ENCODE assay signal across 12 cellular contexts in the genomic region with DNA sequence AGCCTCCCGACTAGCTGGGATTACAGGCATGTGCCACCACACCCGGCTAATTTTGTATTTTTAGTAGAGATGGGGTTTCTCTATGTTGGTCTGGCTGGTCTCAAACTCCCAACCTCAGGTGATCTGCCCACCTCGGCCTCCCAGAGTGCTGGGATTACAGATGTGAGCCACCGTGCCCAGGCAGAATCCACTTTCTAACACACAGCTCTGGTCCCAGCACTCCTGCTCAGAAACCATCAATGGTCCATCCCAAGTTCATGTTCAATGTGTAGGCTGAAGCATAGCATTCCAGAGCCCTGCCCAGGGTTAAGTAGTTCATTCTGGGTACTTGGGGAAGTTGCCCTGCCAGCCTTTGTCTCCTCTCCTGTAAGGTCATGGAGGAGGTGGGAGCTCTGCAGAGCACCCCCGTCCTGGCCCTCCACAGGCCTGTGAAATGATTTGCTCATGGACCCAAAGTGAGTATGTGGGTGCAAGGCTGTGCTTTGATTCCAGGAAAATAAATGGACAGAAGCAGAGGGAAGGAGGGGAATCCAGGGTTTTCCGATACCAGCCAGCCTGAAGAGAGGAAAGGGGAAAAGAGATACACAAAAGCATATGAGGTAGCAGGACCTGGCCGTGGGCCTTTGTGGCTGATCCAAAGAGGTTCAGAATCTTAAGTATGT. TPM values are rescaled to one million over a fixed set of nuclear protein-coding genes. Genes with fewer than 3 reads are reported as not detected.
DNase-seq lines count a peak whose midpoint lies in the region; ATAC-seq and TF ChIP-seq lines count a peak whose summit lies in the region.
"Had no signal": no experiment of that assay in that cellular context is flagged by ENCODE, and none has a peak within 500 bp of the region (broad histone marks: within the 10 kb centered on the region; RNA-seq: fewer than 3 reads in every experiment).

No MANE protein-coding gene starts in this region.

- 92% methylated on average over 7 of the region's 7 CpGs for WGBS in suprapubic skin

- H3K4me1 ChIP-seq in SJSA1 (replicated peaks) (peaks cover 52% of the 10 kb centered on the region), foreskin keratinocyte (peaks cover 9% of the 10 kb centered on the region), suprapubic skin (peaks cover 12% of the 10 kb centered on the region)

- H3K27ac ChIP-seq in SJSA1: peak overlapping the region; percentile 27
- peak overlapping the region; percentile 74 for H3K27ac ChIP-seq in foreskin keratinocyte
- peak overlapping the region; percentile 8 for H3K27ac ChIP-seq in suprapubic skin
- H3K27ac ChIP-seq: cardiac muscle cell had no signal

- TF ChIP-seq EP300 in suprapubic skin (IDR thresholded peaks at IDR 0.05): no peak

- H3K27me3 ChIP-seq in SJSA1 (replicated peaks) (no peaks in the 10 kb centered on the region), foreskin keratinocyte (peaks cover 5% of the 10 kb centered on the region), suprapubic skin (no peaks in the 10 kb centered on the region)
- H3K27me3 ChIP-seq: cardiac muscle cell, pancreas had no signal

- H3K4me3 ChIP-seq in SJSA1 (no peak overlapping the region), suprapubic skin (no peak overlapping the region)
- H3K4me3 ChIP-seq: cardiac muscle cell, pancreas had no signal

- DNase-seq in SJSA1 (ENCODE audit: low read depth in 1 of 2, low spot score in 2 of 2) (no peak), foreskin keratinocyte (no peak), suprapubic skin (ENCODE audit: low spot score in 2 of 2) (no peak), NCI-H2227 treated with DMSO at 0.1 percent for 48 hours (lab: John Stamatoyannopoulos, UW) (no peak), nucleus accumbens (lab: John Stamatoyannopoulos, UW) (no peak), GM20000 (ENCODE audit: low spot score) (no peak)
- no peak for DNase-seq in activated CD4-positive, alpha-beta T cell treated with anti-CD3 and anti-CD28 coated beads for 1 hour
- DNase-seq: activated effector memory CD4-positive, alpha-beta T cell treated with anti-CD3 and anti-CD28 coated beads, Interleukin-2, amount 50 U/mL, for 16 hours; NCI-H1092 had no signal

- ATAC-seq in GM21723 (IDR thresholded peaks at IDR 0.05; ENCODE audit: unreplicated experiment) (peak; percentile 14), foreskin keratinocyte (no peak)

- H3K36me3 ChIP-seq in SJSA1 (no peaks in the 10 kb centered on the region), suprapubic skin (no peaks in the 10 kb centered on the region)
- H3K36me3 ChIP-seq: cardiac muscle cell, pancreas had no signal

- TF ChIP-seq CTCF in foreskin keratinocyte (conservative IDR thresholded peaks at IDR 0.05) (no peak), suprapubic skin (IDR thresholded peaks at IDR 0.05) (no peak), GM20000 (IDR thresholded peaks at IDR 0.05; ENCODE audit: extremely low read depth, missing control alignments) (no peak)

- no peaks in the 10 kb centered on the region; the same call in 1 of the 2 replicates for H3K9me3 ChIP-seq in SJSA1 (replicated peaks)
- H3K9me3 ChIP-seq in suprapubic skin: no peaks in the 10 kb centered on the region
- H3K9me3 ChIP-seq: pancreas had no signal

- TF ChIP-seq POLR2A in suprapubic skin (IDR thresholded peaks at IDR 0.05): no peak

RNA-seq across cellular contexts. Expression of gene NENF, which starts 55.2 kb away (rescaled TPM):
- 68.9 and 119 TPM in 2 replicates for total RNA-seq in SJSA1 (2014; rRNA removed; shearing (Covaris generic))
- total RNA-seq in foreskin keratinocyte (80.7 and 82.8 TPM in 2 replicates), suprapubic skin (100 to 1,000 TPM in 2 of 4 donors, 10 to 100 TPM in 2; 60.6 to 104 (median 87.4) TPM)
- polyA plus RNA-seq in foreskin keratinocyte: 113 and 114 TPM in 2 replicates

Comparison
In these comparisons a context has a peak if more than half of its experiments do, and no peak if none do; other contexts are left out.
1. H3K27ac ChIP-seq: peak in every context shown above with its lines; median percentile 74 in foreskin keratinocyte; 27 in SJSA1; 8 in suprapubic skin.